In genomic region chr1:58524353-58524945, GRCh38 we compare ENCODE assay signal across 22 cellular contexts. TPM values are rescaled to one million over a fixed set of nuclear protein-coding genes. Genes with fewer than 3 reads are reported as not detected.
DNase-seq lines count a peak whose midpoint lies in the region; ATAC-seq and TF ChIP-seq lines count a peak whose summit lies in the region.
"Had no signal": no experiment of that assay in that cellular context is flagged by ENCODE, and none has a peak within 500 bp of the region (broad histone marks: within the 10 kb centered on the region; RNA-seq: fewer than 3 reads in every experiment).

No MANE protein-coding gene starts in this region.

- peak overlapping the region; percentile 19 for H3K9ac ChIP-seq in Loucy (ENCODE audit: low read depth, low read length, poor library complexity, severe bottlenecking)

- DNase-seq in activated CD8-positive, alpha-beta T cell treated with anti-CD3 and anti-CD28 coated beads for 36 hours = peak; percentile 38
- DNase-seq in activated CD8-positive, alpha-beta T cell treated with anti-CD3 and anti-CD28 coated beads, Interleukin-2, amount 10 ng/mL, durations not matched to agents 7 days and 5 days = no peak
- DNase-seq in activated CD4-positive, alpha-beta memory T cell treated with anti-CD3 and anti-CD28 coated beads for 36 hours = peak; percentile 35
- DNase-seq in foreskin fibroblast (peak; percentile 11 to 33), CD1c-positive myeloid dendritic cell (ENCODE audit: extremely low spot score) (no peak), SKM-1 (lab: John Stamatoyannopoulos, UW; ENCODE audit: unreplicated experiment) (no peak), SHP77 treated with DMSO at 0.1 percent for 48 hours (lab: John Stamatoyannopoulos, UW) (no peak)
- DNase-seq: activated naive CD8-positive, alpha-beta T cell treated with anti-CD3 and anti-CD28 coated beads for 36 hours; brain microvascular endothelial cell; cortex of kidney; midbrain; NCI-H1048; NCI-H2029 treated with DMSO at 0.1 percent for 48 hours; T1000 had no signal

- no peak overlapping the region for H3K4me3 Mint-ChIP-seq in activated CD8-positive, alpha-beta T cell treated with anti-CD3 and anti-CD28 coated beads for 36 hours
- H3K4me3 Mint-ChIP-seq in activated CD8-positive, alpha-beta T cell treated with anti-CD3 and anti-CD28 coated beads, Interleukin-2, amount 10 ng/mL, durations not matched to agents 7 days and 5 days = no peak overlapping the region
- no peak overlapping the region for H3K4me3 Mint-ChIP-seq in activated CD4-positive, alpha-beta memory T cell treated with anti-CD3 and anti-CD28 coated beads for 36 hours
- H3K4me3 Mint-ChIP-seq: activated naive CD8-positive, alpha-beta T cell treated with anti-CD3 and anti-CD28 coated beads for 36 hours; neural crest cell had no signal

- peaks cover 21% of the 10 kb centered on the region for H3K4me1 ChIP-seq in Loucy (ENCODE audit: insufficient read depth, low read length, poor library complexity, severe bottlenecking)
- H3K4me1 ChIP-seq: SJSA1 had no signal

- peak overlapping the region; percentile 63 for H3K4me2 ChIP-seq in Loucy (ENCODE audit: low read depth, low read length, poor library complexity, severe bottlenecking)
- H3K4me2 ChIP-seq: smooth muscle cell had no signal

- H3K27me3 Mint-ChIP-seq in activated CD8-positive, alpha-beta T cell treated with anti-CD3 and anti-CD28 coated beads for 36 hours = no peaks in the 10 kb centered on the region
- no peaks in the 10 kb centered on the region for H3K27me3 Mint-ChIP-seq in activated CD8-positive, alpha-beta T cell treated with anti-CD3 and anti-CD28 coated beads, Interleukin-2, amount 10 ng/mL, durations not matched to agents 7 days and 5 days (ENCODE audit: low read depth)
- no peaks in the 10 kb centered on the region for H3K27me3 Mint-ChIP-seq in activated CD4-positive, alpha-beta memory T cell treated with anti-CD3 and anti-CD28 coated beads for 36 hours
- H3K27me3 Mint-ChIP-seq: activated naive CD8-positive, alpha-beta T cell treated with anti-CD3 and anti-CD28 coated beads for 36 hours had no signal

- no peaks in the 10 kb centered on the region for H3K9me2 ChIP-seq in Loucy (replicated peaks; ENCODE audit: low read depth, low read length)

- peak overlapping the region; percentile 20; the same call in 1 of the 2 replicates for H2AFZ ChIP-seq in Loucy (ENCODE audit: low read length)

- peaks cover 8% of the 10 kb centered on the region; the same call in 1 of the 2 replicates for H3F3A ChIP-seq in Loucy (ENCODE audit: low read depth)

- H3K4me3 ChIP-seq in Loucy (ENCODE audit: low read length, poor library complexity, severe bottlenecking) = peak overlapping the region; percentile 29
- H3K4me3 ChIP-seq in foreskin fibroblast (ENCODE audit: low read depth in 1 of 2, low read length in 2 of 2) = no peak overlapping the region
- H3K4me3 ChIP-seq: SJSA1, smooth muscle cell, thoracic aorta had no signal

- H3K79me2 ChIP-seq in Loucy (ENCODE audit: insufficient read depth, low read length) = no peaks in the 10 kb centered on the region

- no peaks in the 10 kb centered on the region for H3K9me3 ChIP-seq in Loucy (ENCODE audit: insufficient read depth, low read depth, low read length)
- H3K9me3 ChIP-seq: SJSA1, thoracic aorta had no signal

- POLR2A ChIA-PET in activated CD8-positive, alpha-beta T cell treated with anti-CD3 and anti-CD28 coated beads for 36 hours (lab: Charles Lee) = no interaction called here
- POLR2A ChIA-PET in activated CD8-positive, alpha-beta T cell treated with anti-CD3 and anti-CD28 coated beads, Interleukin-2, amount 10 ng/mL, durations not matched to agents 7 days and 5 days (lab: Charles Lee) = no interaction called here
- POLR2A ChIA-PET in activated CD4-positive, alpha-beta memory T cell treated with anti-CD3 and anti-CD28 coated beads for 36 hours (lab: Charles Lee) = interaction anchor here (0.8 to 0.9 kb wide), 2 partner anchors 22 to 49 kb away, joined by 3 to 4 read pairs; partner anchors contain the start of gene OMA1

- H3K27ac Mint-ChIP-seq in activated CD8-positive, alpha-beta T cell treated with anti-CD3 and anti-CD28 coated beads for 36 hours = no peak overlapping the region
- no peak overlapping the region for H3K27ac Mint-ChIP-seq in activated CD8-positive, alpha-beta T cell treated with anti-CD3 and anti-CD28 coated beads, Interleukin-2, amount 10 ng/mL, durations not matched to agents 7 days and 5 days
- H3K27ac Mint-ChIP-seq in activated CD4-positive, alpha-beta memory T cell treated with anti-CD3 and anti-CD28 coated beads for 36 hours = no peak overlapping the region
- H3K27ac Mint-ChIP-seq: activated naive CD8-positive, alpha-beta T cell treated with anti-CD3 and anti-CD28 coated beads for 36 hours had no signal

- no peaks in the 10 kb centered on the region for H4K20me1 ChIP-seq in Loucy (ENCODE audit: insufficient read depth, low read length, poor library complexity, severe bottlenecking)

- no peaks in the 10 kb centered on the region for H3K36me3 ChIP-seq in Loucy (ENCODE audit: insufficient read depth, low read length)
- H3K36me3 ChIP-seq: brain microvascular endothelial cell, SJSA1 had no signal

- ATAC-seq in activated CD8-positive, alpha-beta T cell treated with anti-CD3 and anti-CD28 coated beads for 36 hours = peak; percentile 34
- no peak for ATAC-seq in activated CD8-positive, alpha-beta T cell treated with anti-CD3 and anti-CD28 coated beads, Interleukin-2, amount 10 ng/mL, durations not matched to agents 7 days and 5 days
- ATAC-seq: left lobe of liver had no signal

- no peaks in the 10 kb centered on the region for H3K9me3 Mint-ChIP-seq in activated CD8-positive, alpha-beta T cell treated with anti-CD3 and anti-CD28 coated beads for 36 hours
- no peaks in the 10 kb centered on the region for H3K9me3 Mint-ChIP-seq in activated CD8-positive, alpha-beta T cell treated with anti-CD3 and anti-CD28 coated beads, Interleukin-2, amount 10 ng/mL, durations not matched to agents 7 days and 5 days (ENCODE audit: insufficient read depth)
- H3K9me3 Mint-ChIP-seq in activated CD4-positive, alpha-beta memory T cell treated with anti-CD3 and anti-CD28 coated beads for 36 hours = no peaks in the 10 kb centered on the region
- H3K9me3 Mint-ChIP-seq: activated naive CD8-positive, alpha-beta T cell treated with anti-CD3 and anti-CD28 coated beads for 36 hours; neural crest cell had no signal

- intact Hi-C loops in activated CD8-positive, alpha-beta T cell treated with anti-CD3 and anti-CD28 coated beads for 36 hours (cut with micrococcal nuclease) = no loop called here
- intact Hi-C loops in activated CD4-positive, alpha-beta memory T cell treated with anti-CD3 and anti-CD28 coated beads for 36 hours (cut with micrococcal nuclease) = loop anchor here (1.0 kb wide), 2 partner anchors 22 to 49 kb away; partner anchors contain the start of gene OMA1

- CTCF ChIA-PET in activated CD8-positive, alpha-beta T cell treated with anti-CD3 and anti-CD28 coated beads for 36 hours (lab: Charles Lee) = interaction anchor here (0.6 to 5.5 kb wide), 7 partner anchors 9 to 173 kb away, joined by 3 to 51 read pairs (median 3); partner anchors contain the start of gene OMA1
- CTCF ChIA-PET in activated CD8-positive, alpha-beta T cell treated with anti-CD3 and anti-CD28 coated beads, Interleukin-2, amount 10 ng/mL, durations not matched to agents 7 days and 5 days (lab: Charles Lee) = interaction anchor here (0.6 to 5.2 kb wide), 4 partner anchors 8 to 128 kb away, joined by 3 to 37 read pairs (median 8); no protein-coding TSS in a partner anchor
- CTCF ChIA-PET in activated CD4-positive, alpha-beta memory T cell treated with anti-CD3 and anti-CD28 coated beads for 36 hours (lab: Charles Lee) = interaction anchor here (1.2 to 5.3 kb wide), 4 partner anchors 9 to 128 kb away, joined by 3 to 44 read pairs (median 16); partner anchors contain the start of gene OMA1

- no peak for TF ChIP-seq CTCF in activated CD8-positive, alpha-beta T cell treated with anti-CD3 and anti-CD28 coated beads for 36 hours (IDR thresholded peaks at IDR 0.05)
- TF ChIP-seq CTCF in Loucy (conservative IDR thresholded peaks at IDR 0.05; ENCODE audit: low read length) (no peak), foreskin fibroblast (IDR thresholded peaks at IDR 0.05; ENCODE audit: low read depth, low read length) (no peak)

- peaks cover 4% of the 10 kb centered on the region for H3K36me3 Mint-ChIP-seq in activated CD8-positive, alpha-beta T cell treated with anti-CD3 and anti-CD28 coated beads for 36 hours (ENCODE audit: low read depth)
- H3K36me3 Mint-ChIP-seq in activated CD8-positive, alpha-beta T cell treated with anti-CD3 and anti-CD28 coated beads, Interleukin-2, amount 10 ng/mL, durations not matched to agents 7 days and 5 days (ENCODE audit: low read depth) = peaks cover 11% of the 10 kb centered on the region
- H3K36me3 Mint-ChIP-seq in activated CD4-positive, alpha-beta memory T cell treated with anti-CD3 and anti-CD28 coated beads for 36 hours = peaks cover 8% of the 10 kb centered on the region

- H3K27me3 ChIP-seq in Loucy (ENCODE audit: insufficient read depth, low read length, poor library complexity, severe bottlenecking) = no peaks in the 10 kb centered on the region
- H3K27me3 ChIP-seq: brain microvascular endothelial cell, SJSA1 had no signal

- peaks cover 19% of the 10 kb centered on the region for H3K4me1 Mint-ChIP-seq in activated CD8-positive, alpha-beta T cell treated with anti-CD3 and anti-CD28 coated beads for 36 hours (ENCODE audit: low read depth)
- H3K4me1 Mint-ChIP-seq in activated CD8-positive, alpha-beta T cell treated with anti-CD3 and anti-CD28 coated beads, Interleukin-2, amount 10 ng/mL, durations not matched to agents 7 days and 5 days (ENCODE audit: low read depth) = no peaks in the 10 kb centered on the region
- H3K4me1 Mint-ChIP-seq in activated CD4-positive, alpha-beta memory T cell treated with anti-CD3 and anti-CD28 coated beads for 36 hours (ENCODE audit: low read depth) = peaks cover 19% of the 10 kb centered on the region
- H3K4me1 Mint-ChIP-seq: neural crest cell had no signal

RNA-seq across cellular contexts. Expression of gene OMA1, which starts 22.1 kb away (rescaled TPM):
- total RNA-seq in activated CD8-positive, alpha-beta T cell treated with anti-CD3 and anti-CD28 coated beads for 36 hours = 10 to 100 TPM; 14.7 to 14.9 TPM
- 10 to 100 TPM; 22.3 to 23.9 TPM for total RNA-seq in activated CD8-positive, alpha-beta T cell treated with anti-CD3 and anti-CD28 coated beads, Interleukin-2, amount 10 ng/mL, durations not matched to agents 7 days and 5 days
- 10 to 100 TPM; 12.0 to 13.0 TPM for total RNA-seq in activated CD4-positive, alpha-beta memory T cell treated with anti-CD3 and anti-CD28 coated beads for 36 hours

RNA-seq across cellular contexts. Expression of gene TACSTD2, which starts 52.6 kb away (rescaled TPM):
- under 1 TPM; 0.68 to 0.92 TPM for total RNA-seq in activated CD8-positive, alpha-beta T cell treated with anti-CD3 and anti-CD28 coated beads for 36 hours
- not detected for total RNA-seq in activated CD8-positive, alpha-beta T cell treated with anti-CD3 and anti-CD28 coated beads, Interleukin-2, amount 10 ng/mL, durations not matched to agents 7 days and 5 days
- not detected for total RNA-seq in activated CD4-positive, alpha-beta memory T cell treated with anti-CD3 and anti-CD28 coated beads for 36 hours
- total RNA-seq: A172, NCI-H460, neural crest cell, SJSA1 had no signal

Comparison
In these comparisons a context has a peak if more than half of its experiments do, and no peak if none do; other contexts are left out.
1. DNase-seq: peak in activated CD8-positive, alpha-beta T cell treated with anti-CD3 and anti-CD28 coated beads for 36 hours (single experiment), activated CD4-positive, alpha-beta memory T cell treated with anti-CD3 and anti-CD28 coated beads for 36 hours (single experiment) and foreskin fibroblast (2 of 2); none in activated CD8-positive, alpha-beta T cell treated with anti-CD3 and anti-CD28 coated beads, Interleukin-2, amount 10 ng/mL, durations not matched to agents 7 days and 5 days (single experiment), CD1c-positive myeloid dendritic cell (single experiment), SKM-1 (single experiment) and SHP77 treated with DMSO at 0.1 percent for 48 hours (single experiment).